18 cellular contexts compared by ENCODE assay signal in the genomic region with DNA sequence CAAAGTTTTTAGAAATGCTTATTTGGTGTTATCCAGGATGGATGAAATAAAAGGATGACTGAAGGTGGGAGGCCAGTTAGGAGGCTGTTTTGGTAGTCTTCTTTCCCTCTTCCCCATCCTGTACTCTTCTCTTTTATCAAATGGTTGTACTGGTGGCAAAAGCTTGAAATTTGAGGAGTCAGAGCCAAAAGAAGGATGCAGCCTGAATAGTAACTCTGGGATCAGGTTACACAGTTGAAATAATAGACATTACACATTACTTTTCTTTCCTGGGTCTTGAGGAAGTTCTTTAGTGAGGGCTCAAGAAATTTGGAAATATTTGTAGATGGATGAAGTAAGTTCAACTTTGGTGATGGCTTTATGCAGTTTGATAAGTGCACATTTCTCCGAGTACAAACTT.
"Had no signal": no experiment of that assay in that cellular context is flagged by ENCODE, and none has a peak within 500 bp of the region (broad histone marks: within the 10 kb centered on the region; RNA-seq: fewer than 3 reads in every experiment).

No MANE protein-coding gene starts in this region.

- ATAC-seq: activated T-helper 17 cell treated with anti-CD3 and anti-CD28 coated beads, Interleukin-2, amount 50 U/mL, for 72 hours; natural killer cell treated with Interleukin-12 subunit alpha and Interleukin-12 subunit beta and Interleukin-15 and Interleukin-18, amount 100 ng/mL, for 72 hours; WTC11 had no signal

- H3K9me3 ChIP-seq: esophagus muscularis mucosa, neutrophil, ovary, prostate gland, thoracic aorta, vagina had no signal

- H3K4me1 ChIP-seq: esophagus muscularis mucosa, prostate gland, vagina had no signal

- H3K79me2 ChIP-seq: hepatocyte had no signal

- H3K4me2 ChIP-seq: hepatocyte had no signal

- H2AFZ ChIP-seq: hepatocyte had no signal

- H3K27ac ChIP-seq: coronary artery, esophagus muscularis mucosa, hepatocyte, neutrophil, ovary, prostate gland, thoracic aorta, vagina had no signal

- H3K4me3 ChIP-seq: coronary artery, esophagus muscularis mucosa, hepatocyte, ovary, prostate gland, thoracic aorta, vagina had no signal

- H3K27me3 ChIP-seq: esophagus muscularis mucosa, hepatocyte, neutrophil, ovary, vagina had no signal

- H3K36me3 ChIP-seq: esophagus muscularis mucosa, neutrophil, ovary, prostate gland, thoracic aorta, vagina had no signal

- DNase-seq: activated T-cell treated with anti-CD3 and anti-CD28 coated beads, Interleukin-2, amount 50 U/mL, for 1 hour; foreskin melanocyte; immature natural killer cell; midbrain; ovary; stimulated activated CD4-positive, alpha-beta T cell treated with anti-CD3 and anti-CD28 coated beads, Interleukin-4, amount 100 ng/mL, for 24 hours; stimulated activated naive CD4-positive, alpha-beta T cell treated with Interleukin-2 at 50 U/mL for 16 hours; T-helper 9 cell had no signal
